In genomic region chr16:69326172-69326873, GRCh38 we compare ENCODE assay signal across 1 cellular context.
TF ChIP-seq lines count a peak whose summit lies in the region.

No MANE protein-coding gene starts in this region.

TF ChIP-seq in HepG2, 621 proteins besides CTCF, POLR2A, EP300 and RAD21 (continued from another document and continues in another):
- TF ChIP-seq BATF2 (CRISPR knock-in tag; IDR thresholded peaks at IDR 0.05) (no peak), ZNF296 (CRISPR knock-in tag; conservative IDR thresholded peaks at IDR 0.05) (no peak), KIAA2018 (CRISPR knock-in tag; IDR thresholded peaks at IDR 0.05; ENCODE audit: borderline replicate concordance) (no peak), GRHL1 (CRISPR knock-in tag; conservative IDR thresholded peaks at IDR 0.05) (no peak), NFKBIZ (CRISPR knock-in tag; IDR thresholded peaks at IDR 0.05) (no peak), MTA1 (CRISPR knock-in tag; IDR thresholded peaks at IDR 0.05; ENCODE audit: borderline replicate concordance) (no peak), PHB2 (IDR thresholded peaks at IDR 0.05; ENCODE audit: partially characterized antibody) (no peak), LRRFIP1 (CRISPR knock-in tag; conservative IDR thresholded peaks at IDR 0.05) (no peak), ZMYM2 (CRISPR knock-in tag; IDR thresholded peaks at IDR 0.05) (peak; percentile 60; the same call in 1 of the 2 replicates), GTF2F1 (IDR thresholded peaks at IDR 0.05; ENCODE audit: low read length) (no peak), CREB1 (IDR thresholded peaks at IDR 0.05) (peak; percentile 61), CREB1 (CRISPR knock-in tag; IDR thresholded peaks at IDR 0.05) (no peak), SNAPC2 (CRISPR knock-in tag; IDR thresholded peaks at IDR 0.05) (no peak), RELA (CRISPR knock-in tag; IDR thresholded peaks at IDR 0.05) (no peak), SNAPC5 (CRISPR knock-in tag; IDR thresholded peaks at IDR 0.05; ENCODE audit: borderline replicate concordance) (no peak), ZNF430 (CRISPR knock-in tag; IDR thresholded peaks at IDR 0.05) (peak; percentile 92), DBP (CRISPR knock-in tag; IDR thresholded peaks at IDR 0.05; ENCODE audit: not compliant biosample characterization) (no peak), NCOA1 (CRISPR knock-in tag; IDR thresholded peaks at IDR 0.05) (no peak), ARNTL (CRISPR knock-in tag; IDR thresholded peaks at IDR 0.05) (peak; percentile 50; the same call in 1 of the 2 replicates), ZXDC (CRISPR knock-in tag; IDR thresholded peaks at IDR 0.05) (no peak), ZBTB33 (CRISPR knock-in tag; IDR thresholded peaks at IDR 0.05) (peak; percentile 59; the same call in 1 of the 2 replicates), ZNF263 (CRISPR knock-in tag; IDR thresholded peaks at IDR 0.05) (no peak), E2F2 (CRISPR knock-in tag; IDR thresholded peaks at IDR 0.05; ENCODE audit: borderline replicate concordance) (0 out of 2 replicates have a peak, but pooled peaks have one; percentile 54), ZNF784 (CRISPR knock-in tag; IDR thresholded peaks at IDR 0.05; ENCODE audit: borderline replicate concordance) (0 out of 2 replicates have a peak, but pooled peaks have one; percentile 39), ZNF331 (CRISPR knock-in tag; IDR thresholded peaks at IDR 0.05) (peak; percentile 89; the same call in 1 of the 2 replicates), DR1 (CRISPR knock-in tag; IDR thresholded peaks at IDR 0.05) (no peak), PRMT3 (CRISPR knock-in tag; IDR thresholded peaks at IDR 0.05; ENCODE audit: borderline replicate concordance, low read depth) (no peak), BCLAF1 (IDR thresholded peaks at IDR 0.05) (no peak), PHF5A (CRISPR knock-in tag; IDR thresholded peaks at IDR 0.05; ENCODE audit: low read depth, unreplicated experiment) (no peak)
